ENCODE assay signal across 8 cellular contexts in genomic region chr2:73111300-73112025, GRCh38. TPM values are rescaled to one million over a fixed set of nuclear protein-coding genes. Genes with fewer than 3 reads are reported as not detected.
DNase-seq lines count a peak whose midpoint lies in the region; ATAC-seq and TF ChIP-seq lines count a peak whose summit lies in the region.

No MANE protein-coding gene starts in this region.

- peak overlapping the region; percentile 58 for H3K4me3 Mint-ChIP-seq in dendritic cell treated with granulocyte-macrophage colony-stimulating factor and Interleukin-4, amounts not matched to agents 40 ng/mL and 50 ng/mL, for 4 days

- no peaks in the 10 kb centered on the region for H3K9me3 ChIP-seq in lung (ENCODE audit: control insufficient read depth in 2 of 2, insufficient read depth in 1 of 2, low read length in 1 of 2)
- H3K9me3 ChIP-seq in tibial artery, result no peaks in the 10 kb centered on the region

- H3K27me3 ChIP-seq in lung (ENCODE audit: control insufficient read depth, insufficient read depth), result no peaks in the 10 kb centered on the region
- no peaks in the 10 kb centered on the region for H3K27me3 ChIP-seq in tibial artery

- H3K4me3 ChIP-seq in lung (peak overlapping the region; percentile 77), tibial artery (peak overlapping the region; percentile 83 to 90)

- H3K27ac ChIP-seq in lung (ENCODE audit: low read depth in 1 of 2, low read length in 1 of 2), result peak overlapping the region; percentile 80 to 92
- H3K27ac ChIP-seq in tibial artery, result peak overlapping the region; percentile 82 to 89

- WGBS in lung, 2 donors, result 11 to 20% methylated on average over 11 to 14 of the region's 14 CpGs

- peaks cover 28% of the 10 kb centered on the region for H3K4me1 Mint-ChIP-seq in dendritic cell treated with granulocyte-macrophage colony-stimulating factor and Interleukin-4, amounts not matched to agents 40 ng/mL and 50 ng/mL, for 4 days (ENCODE audit: low read depth)

- H3K36me3 ChIP-seq in lung (ENCODE audit: control insufficient read depth in 2 of 2, insufficient read depth in 2 of 2, low read length in 2 of 2), result no peaks in the 10 kb centered on the region
- no peaks in the 10 kb centered on the region for H3K36me3 ChIP-seq in tibial artery

- TF ChIP-seq CTCF in lung (IDR thresholded peaks at IDR 0.05; ENCODE audit: control extremely low read depth, extremely low read depth) (no peak), tibial artery (IDR thresholded peaks at IDR 0.05) (no peak)

- H3K27me3 Mint-ChIP-seq in dendritic cell treated with granulocyte-macrophage colony-stimulating factor and Interleukin-4, amounts not matched to agents 40 ng/mL and 50 ng/mL, for 4 days, result peaks cover 68% of the 10 kb centered on the region

- ATAC-seq in lung (ENCODE audit: insufficient read depth, low FRiP score) (peak; percentile 24), HG02970 (IDR thresholded peaks at IDR 0.05; ENCODE audit: low FRiP score, unreplicated experiment) (no peak)

- intact Hi-C loops in dendritic cell treated with granulocyte-macrophage colony-stimulating factor and Interleukin-4, amounts not matched to agents 40 ng/mL and 50 ng/mL, for 4 days (cut with micrococcal nuclease), result no loop called here
- intact Hi-C loops in tibial artery (cut with DNase I; ENCODE audit: low total_unique reads), result loop anchor here (2.0 kb wide), 1 partner anchor 41 kb away; the partner anchor contains the start of gene SFXN5

- DNase-seq in SIG-M5 treated with dmso at 0.1 percent for 504 hours (lab: John Stamatoyannopoulos, UW; ENCODE audit: unreplicated experiment) (peak; percentile 12), SIG-M5 (lab: John Stamatoyannopoulos, UW) (no peak), SK-N-DZ (ENCODE audit: low spot score) (peak; percentile 13), lung (ENCODE audit: low spot score) (no peak), tibial artery (peak; percentile 39 to 66), NCI-H2029 treated with DMSO at 0.1 percent for 48 hours (lab: John Stamatoyannopoulos, UW) (no peak)

- H3K27ac Mint-ChIP-seq in dendritic cell treated with granulocyte-macrophage colony-stimulating factor and Interleukin-4, amounts not matched to agents 40 ng/mL and 50 ng/mL, for 4 days, result no peak overlapping the region

- no peaks in the 10 kb centered on the region for H3K9me3 Mint-ChIP-seq in dendritic cell treated with granulocyte-macrophage colony-stimulating factor and Interleukin-4, amounts not matched to agents 40 ng/mL and 50 ng/mL, for 4 days

- H3K4me1 ChIP-seq in lung (ENCODE audit: control insufficient read depth in 2 of 2, insufficient read depth in 2 of 2, low read length in 2 of 2), result peaks cover 10 to 12% of the 10 kb centered on the region in 2 donors
- H3K4me1 ChIP-seq in tibial artery, result peaks cover 0 to 46% (median 35%) of the 10 kb centered on the region in 4 donors

- H3K36me3 Mint-ChIP-seq in dendritic cell treated with granulocyte-macrophage colony-stimulating factor and Interleukin-4, amounts not matched to agents 40 ng/mL and 50 ng/mL, for 4 days (ENCODE audit: low read depth), result no peaks in the 10 kb centered on the region

RNA-seq across cellular contexts. Expression of gene RAB11FIP5, which starts 1.3 kb away (rescaled TPM):
- 7.7 and 9.7 TPM in 2 replicates for polyA plus RNA-seq in SK-N-DZ (2014; cell fraction: cytosol; rRNA removed)
- 5.4 and 7.2 TPM in 2 replicates for polyA plus RNA-seq in SK-N-DZ (2014; cell fraction: nucleus; rRNA removed)
- 10 to 100 TPM; 11.0 to 23.8 TPM for total RNA-seq in lung
- polyA plus RNA-seq in lung, result 10 to 100 TPM; 10.0 to 12.7 TPM

RNA-seq across cellular contexts. Expression of gene SFXN5, which starts 40.0 kb away (rescaled TPM):
- polyA plus RNA-seq in SK-N-DZ (2014; cell fraction: cytosol; rRNA removed), result 10.3 and 14.5 TPM in 2 replicates
- 29.5 and 36.3 TPM in 2 replicates for polyA plus RNA-seq in SK-N-DZ (2014; cell fraction: nucleus; rRNA removed)
- 10 to 100 TPM; 10.4 to 15.6 TPM for total RNA-seq in lung
- 1 to 10 TPM; 8.3 to 8.9 TPM for polyA plus RNA-seq in lung

Comparison
In these comparisons a context has a peak if more than half of its experiments do, and no peak if none do; other contexts are left out.
1. DNase-seq: peak in SIG-M5 treated with dmso at 0.1 percent for 504 hours (single experiment), SK-N-DZ (single experiment) and tibial artery (2 of 2); none in SIG-M5 (single experiment), lung (single experiment) and NCI-H2029 treated with DMSO at 0.1 percent for 48 hours (single experiment).